In the genomic region with DNA sequence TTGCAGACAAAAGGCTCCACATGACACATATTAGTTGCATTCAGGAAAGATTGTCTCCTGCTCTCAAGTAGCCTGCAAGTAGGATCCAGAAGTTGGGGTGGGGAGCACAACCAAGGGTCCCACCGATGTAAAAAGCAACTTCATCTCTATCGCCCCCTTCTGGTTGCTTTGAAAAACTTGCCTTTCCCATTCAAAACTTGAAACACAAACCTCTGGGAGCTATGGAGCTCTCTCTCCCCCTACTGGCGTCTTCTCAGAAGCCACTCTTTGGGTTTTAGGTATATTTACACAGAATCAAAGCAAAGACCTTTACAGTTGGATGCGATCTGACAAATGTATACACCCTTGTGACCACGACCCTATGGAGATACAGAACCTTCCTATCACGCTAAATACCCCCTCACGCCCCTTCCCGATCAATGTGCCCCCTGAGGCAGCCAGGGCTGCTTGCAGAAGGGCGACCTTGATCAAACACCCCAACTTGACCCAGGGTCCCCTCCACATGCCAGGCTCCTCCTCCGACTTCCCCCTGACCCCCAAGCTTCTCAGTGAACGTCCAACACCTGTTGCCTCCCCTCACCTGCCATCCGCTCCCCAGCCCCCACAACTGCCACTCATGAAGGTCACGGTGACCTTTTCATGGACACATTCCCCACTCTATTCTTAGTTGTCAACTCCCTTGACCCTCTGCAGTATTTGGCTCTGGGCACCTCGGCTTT, we compare ENCODE assay signal across 8 cellular contexts. TPM values are rescaled to one million over a fixed set of nuclear protein-coding genes. Genes with fewer than 3 reads are reported as not detected.
DNase-seq lines count a peak whose midpoint lies in the region; ATAC-seq and TF ChIP-seq lines count a peak whose summit lies in the region.

No MANE protein-coding gene starts in this region.

- peak; percentile 92 for DNase-seq in DMS 273 (lab: John Stamatoyannopoulos, UW; ENCODE audit: unreplicated experiment)
- peak; percentile 96 for DNase-seq in HT-29 (ENCODE audit: low spot score)
- peak; percentile 94 for DNase-seq in NCI-H82 (lab: John Stamatoyannopoulos, UW)
- DNase-seq in activated CD4-positive, alpha-beta T cell treated with anti-CD3 and anti-CD28 coated beads, Interleukin-2, amount 50 U/mL, for 4 hours, result peak; percentile 65 to 66
- no peak for DNase-seq in epithelial cell of proximal tubule (ENCODE audit: low read depth)
- peak; percentile 85 for DNase-seq in myocyte (ENCODE audit: low read depth)

- H3K4me3 ChIP-seq in epithelial cell of proximal tubule (ENCODE audit: low read depth, low read length), result no peak overlapping the region

- ATAC-seq in GM19324 (IDR thresholded peaks at IDR 0.05; ENCODE audit: low FRiP score, unreplicated experiment) (no peak), GM21619 (IDR thresholded peaks at IDR 0.05; ENCODE audit: unreplicated experiment) (no peak)

- peak; percentile 99 for TF ChIP-seq CTCF in epithelial cell of proximal tubule (conservative IDR thresholded peaks at IDR 0.05; ENCODE audit: low read depth, low read length)

RNA-seq across cellular contexts. Expression of gene NOSIP, which starts 10.1 kb away (rescaled TPM):
- total RNA-seq in HT-29 (2014; rRNA removed; shearing (Covaris generic)), result 247 and 262 TPM in 2 replicates
- 82.4 and 168 TPM in 2 replicates for total RNA-seq in epithelial cell of proximal tubule
- total RNA-seq in myocyte, result 51.3 and 68.7 TPM in 2 replicates
- polyA plus RNA-seq in myocyte (2012), result 74.7 TPM

RNA-seq across cellular contexts. Expression of gene PRRG2, which starts 10.8 kb away (rescaled TPM):
- 25.8 and 26.3 TPM in 2 replicates for total RNA-seq in HT-29 (2014; rRNA removed; shearing (Covaris generic))
- 0.87 and 1.0 TPM in 2 replicates for total RNA-seq in epithelial cell of proximal tubule
- total RNA-seq in myocyte, result 0.16 TPM in 1 of 2 replicates, not detected in the other
- 0.62 TPM for polyA plus RNA-seq in myocyte (2012)

RNA-seq across cellular contexts. Expression of gene PRR12, which starts 20.7 kb away (rescaled TPM):
- total RNA-seq in HT-29 (2014; rRNA removed; shearing (Covaris generic)), result 15.0 and 15.3 TPM in 2 replicates
- total RNA-seq in epithelial cell of proximal tubule (6.7 and 7.8 TPM in 2 replicates), myocyte (3.2 and 4.4 TPM in 2 replicates)
- polyA plus RNA-seq in myocyte (2012), result 11.2 TPM

RNA-seq across cellular contexts. Expression of gene RCN3, which starts 42.5 kb away (rescaled TPM):
- total RNA-seq in HT-29 (2014; rRNA removed; shearing (Covaris generic)), result 17.6 and 25.6 TPM in 2 replicates
- total RNA-seq in epithelial cell of proximal tubule, result 14.1 and 32.9 TPM in 2 replicates
- total RNA-seq in myocyte, result 102 and 136 TPM in 2 replicates
- 275 TPM for polyA plus RNA-seq in myocyte (2012)

RNA-seq across cellular contexts. Expression of gene FCGRT, which starts 57.8 kb away (rescaled TPM):
- total RNA-seq in HT-29 (2014; rRNA removed; shearing (Covaris generic)), result 150 and 176 TPM in 2 replicates
- total RNA-seq in epithelial cell of proximal tubule (34.2 and 79.3 TPM in 2 replicates), myocyte (111 and 122 TPM in 2 replicates)
- 145 TPM for polyA plus RNA-seq in myocyte (2012)

Comparison
In these comparisons a context has a peak if more than half of its experiments do, and no peak if none do; other contexts are left out.
1. RNA of gene PRRG2, which starts 10.8 kb away (total RNA-seq): 25.8 to 26.3 TPM in HT-29; 0.87 to 1.0 TPM in epithelial cell of proximal tubule and 0.16 TPM in myocyte; every median in the first group is over 10 times any median in the second.